1 cellular context compared by ENCODE assay signal in the genomic region with DNA sequence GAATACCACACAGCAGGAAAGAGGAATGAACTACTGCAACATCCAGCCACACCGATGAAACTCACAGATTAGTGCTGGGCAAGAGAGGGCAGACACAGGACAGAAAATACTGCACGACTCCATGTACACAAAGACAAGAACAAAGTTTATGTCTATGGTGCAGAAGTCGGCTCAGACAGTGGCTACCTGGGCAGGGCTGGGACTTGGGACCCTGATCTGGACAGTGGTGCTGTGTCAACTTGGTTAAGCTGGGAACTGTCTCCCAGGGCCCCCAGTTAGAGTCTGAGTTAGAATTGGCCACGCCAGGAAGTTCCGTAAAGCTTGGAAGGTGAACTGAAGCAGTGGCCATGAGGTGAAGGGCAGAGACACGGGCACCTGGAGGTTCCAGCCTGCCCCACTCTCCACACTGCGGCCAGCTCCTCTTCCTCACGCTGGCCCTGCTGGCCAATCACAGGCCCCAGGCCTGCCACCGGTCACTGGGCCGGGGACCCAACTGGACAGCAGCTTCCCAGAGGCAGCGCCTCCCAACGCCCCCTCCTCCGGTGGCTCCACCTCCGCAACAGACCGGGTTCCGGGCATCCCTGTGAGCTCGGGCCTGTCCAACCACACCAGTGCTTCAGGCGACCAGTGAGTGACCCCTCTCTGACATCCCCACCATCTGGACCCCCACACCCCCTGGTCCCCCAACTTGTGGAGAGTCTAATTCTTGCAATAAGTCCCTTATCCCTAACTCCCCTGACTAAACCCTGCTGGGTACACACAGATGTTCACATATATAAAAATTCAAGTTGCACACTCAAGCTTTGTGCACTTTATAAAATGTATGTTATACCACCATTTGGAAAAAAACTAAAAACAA.
TF ChIP-seq lines count a peak whose summit lies in the region.

No MANE protein-coding gene starts in this region.

TF ChIP-seq in HepG2, 621 proteins besides CTCF, POLR2A, EP300 and RAD21 (continued from another document):
- TF ChIP-seq GABPA (IDR thresholded peaks at IDR 0.05; ENCODE audit: low read depth, low read length) (no peak), GABPA (CRISPR knock-in tag; IDR thresholded peaks at IDR 0.05; ENCODE audit: low read depth) (peak; percentile 52; the same call in 1 of the 2 replicates), JARID2 (CRISPR knock-in tag; IDR thresholded peaks at IDR 0.05; ENCODE audit: insufficient replicate concordance) (no peak), KLF11 (CRISPR knock-in tag; IDR thresholded peaks at IDR 0.05) (no peak), HNRNPH1 (optimal IDR thresholded peaks at IDR 0.05; ENCODE audit: low read depth, low read length) (no peak), FIP1L1 (IDR thresholded peaks at IDR 0.05; ENCODE audit: borderline replicate concordance, insufficient read depth, low read depth, low read length) (no peak), ZFY (CRISPR knock-in tag; IDR thresholded peaks at IDR 0.05) (peak; percentile 23; the same call in 1 of the 2 replicates), ZNF777 (CRISPR knock-in tag; IDR thresholded peaks at IDR 0.05) (no peak), ZNF550 (CRISPR knock-in tag; IDR thresholded peaks at IDR 0.05; ENCODE audit: borderline replicate concordance) (0 out of 2 replicates have a peak, but pooled peaks have one; percentile 69)
- TF ChIP-seq, protein P1, sequence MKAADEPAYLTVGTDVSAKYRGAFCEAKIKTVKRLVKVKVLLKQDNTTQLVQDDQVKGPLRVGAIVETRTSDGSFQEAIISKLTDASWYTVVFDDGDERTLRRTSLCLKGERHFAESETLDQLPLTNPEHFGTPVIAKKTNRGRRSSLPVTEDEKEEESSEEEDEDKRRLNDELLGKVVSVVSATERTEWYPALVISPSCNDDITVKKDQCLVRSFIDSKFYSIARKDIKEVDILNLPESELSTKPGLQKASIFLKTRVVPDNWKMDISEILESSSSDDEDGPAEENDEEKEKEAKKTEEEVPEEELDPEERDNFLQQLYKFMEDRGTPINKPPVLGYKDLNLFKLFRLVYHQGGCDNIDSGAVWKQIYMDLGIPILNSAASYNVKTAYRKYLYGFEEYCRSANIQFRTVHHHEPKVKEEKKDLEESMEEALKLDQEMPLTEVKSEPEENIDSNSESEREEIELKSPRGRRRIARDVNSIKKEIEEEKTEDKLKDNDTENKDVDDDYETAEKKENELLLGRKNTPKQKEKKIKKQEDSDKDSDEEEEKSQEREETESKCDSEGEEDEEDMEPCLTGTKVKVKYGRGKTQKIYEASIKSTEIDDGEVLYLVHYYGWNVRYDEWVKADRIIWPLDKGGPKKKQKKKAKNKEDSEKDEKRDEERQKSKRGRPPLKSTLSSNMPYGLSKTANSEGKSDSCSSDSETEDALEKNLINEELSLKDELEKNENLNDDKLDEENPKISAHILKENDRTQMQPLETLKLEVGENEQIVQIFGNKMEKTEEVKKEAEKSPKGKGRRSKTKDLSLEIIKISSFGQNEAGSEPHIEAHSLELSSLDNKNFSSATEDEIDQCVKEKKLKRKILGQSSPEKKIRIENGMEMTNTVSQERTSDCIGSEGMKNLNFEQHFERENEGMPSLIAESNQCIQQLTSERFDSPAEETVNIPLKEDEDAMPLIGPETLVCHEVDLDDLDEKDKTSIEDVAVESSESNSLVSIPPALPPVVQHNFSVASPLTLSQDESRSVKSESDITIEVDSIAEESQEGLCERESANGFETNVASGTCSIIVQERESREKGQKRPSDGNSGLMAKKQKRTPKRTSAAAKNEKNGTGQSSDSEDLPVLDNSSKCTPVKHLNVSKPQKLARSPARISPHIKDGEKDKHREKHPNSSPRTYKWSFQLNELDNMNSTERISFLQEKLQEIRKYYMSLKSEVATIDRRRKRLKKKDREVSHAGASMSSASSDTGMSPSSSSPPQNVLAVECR (CRISPR knock-in tag; IDR thresholded peaks at IDR 0.05; ENCODE audit: borderline replicate concordance) = peak; percentile 61; the same call in 1 of the 2 replicates
- TF ChIP-seq, protein P2, sequence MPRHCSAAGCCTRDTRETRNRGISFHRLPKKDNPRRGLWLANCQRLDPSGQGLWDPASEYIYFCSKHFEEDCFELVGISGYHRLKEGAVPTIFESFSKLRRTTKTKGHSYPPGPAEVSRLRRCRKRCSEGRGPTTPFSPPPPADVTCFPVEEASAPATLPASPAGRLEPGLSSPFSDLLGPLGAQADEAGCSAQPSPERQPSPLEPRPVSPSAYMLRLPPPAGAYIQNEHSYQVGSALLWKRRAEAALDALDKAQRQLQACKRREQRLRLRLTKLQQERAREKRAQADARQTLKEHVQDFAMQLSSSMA (CRISPR knock-in tag; IDR thresholded peaks at IDR 0.05) = peak; percentile 99
- TF ChIP-seq, protein P3, sequence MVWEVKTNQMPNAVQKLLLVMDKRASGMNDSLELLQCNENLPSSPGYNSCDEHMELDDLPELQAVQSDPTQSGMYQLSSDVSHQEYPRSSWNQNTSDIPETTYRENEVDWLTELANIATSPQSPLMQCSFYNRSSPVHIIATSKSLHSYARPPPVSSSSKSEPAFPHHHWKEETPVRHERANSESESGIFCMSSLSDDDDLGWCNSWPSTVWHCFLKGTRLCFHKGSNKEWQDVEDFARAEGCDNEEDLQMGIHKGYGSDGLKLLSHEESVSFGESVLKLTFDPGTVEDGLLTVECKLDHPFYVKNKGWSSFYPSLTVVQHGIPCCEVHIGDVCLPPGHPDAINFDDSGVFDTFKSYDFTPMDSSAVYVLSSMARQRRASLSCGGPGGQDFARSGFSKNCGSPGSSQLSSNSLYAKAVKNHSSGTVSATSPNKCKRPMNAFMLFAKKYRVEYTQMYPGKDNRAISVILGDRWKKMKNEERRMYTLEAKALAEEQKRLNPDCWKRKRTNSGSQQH (CRISPR knock-in tag; IDR thresholded peaks at IDR 0.05; ENCODE audit: low read depth) = no peak
